Comparison of ENCODE assay signal across 15 cellular contexts in the genomic region with DNA sequence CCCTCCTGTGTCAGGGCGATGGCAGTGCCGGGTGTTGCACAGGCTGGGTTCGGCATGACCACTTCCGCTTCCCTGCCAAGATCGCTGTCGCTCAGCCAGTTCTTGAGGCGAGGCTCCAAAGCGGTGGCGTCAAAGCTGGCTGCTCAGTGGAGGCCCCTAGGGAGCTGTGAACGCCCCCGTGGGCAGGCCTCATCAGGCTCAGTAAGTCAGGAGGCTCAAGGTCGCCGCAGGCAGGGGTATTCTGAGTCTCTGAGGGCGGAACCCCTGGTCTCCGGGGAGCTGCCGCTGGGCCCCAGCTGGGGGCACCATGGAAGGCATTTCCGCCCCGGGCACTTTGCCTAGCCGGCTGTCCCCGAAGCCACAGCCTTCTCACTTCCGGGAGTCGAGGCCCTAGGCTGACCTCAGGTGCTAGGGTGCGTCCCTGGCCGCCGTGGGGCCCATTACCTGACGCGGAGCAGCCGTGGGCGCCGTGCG.
DNase-seq lines count a peak whose midpoint lies in the region; ATAC-seq, FAIRE-seq and TF ChIP-seq lines count a peak whose summit lies in the region.
"Had no signal": no experiment of that assay in that cellular context is flagged by ENCODE, and none has a peak within 500 bp of the region (broad histone marks: within the 10 kb centered on the region; RNA-seq: fewer than 3 reads in every experiment).

No MANE protein-coding gene starts in this region.

- intact Hi-C loops in Panc1 (cut with micrococcal nuclease; ENCODE audit: unreplicated experiment), result no loop called here

- no peak for FAIRE-seq in frontal cortex (lab: Jason Lieb, UNC)
- FAIRE-seq: endometrium had no signal

- H3K9me3 Mint-ChIP-seq in CD4-positive, CD25-positive, alpha-beta regulatory T cell, result peaks cover 0 to 1% (median 0%) of the 10 kb centered on the region in 7 donors

- no peaks in the 10 kb centered on the region for H3K27me3 ChIP-seq in CD4-positive, CD25-positive, alpha-beta regulatory T cell (ENCODE audit: control insufficient read depth, insufficient read depth, low read length)
- H3K27me3 ChIP-seq in Panc1 (ENCODE audit: control insufficient read depth, insufficient read depth, low read length) (no peaks in the 10 kb centered on the region), foreskin keratinocyte (no peaks in the 10 kb centered on the region)
- H3K27me3 ChIP-seq: stomach had no signal

- in situ Hi-C loops in Panc1 (cut with HindIII; ENCODE audit: low pct_unique_long_range_greater_than_20kb, low sequenced_read_pairs), result no loop called here

- H3K27ac ChIP-seq in CD4-positive, CD25-positive, alpha-beta regulatory T cell (ENCODE audit: insufficient read depth, low read length, poor library complexity, severe bottlenecking), result no peak overlapping the region
- H3K27ac ChIP-seq in Panc1 (ENCODE audit: low read length) (peak overlapping the region; percentile 83), foreskin keratinocyte (no peak overlapping the region)
- H3K27ac ChIP-seq: C4-2B, GM23248, stomach had no signal

- POLR2A ChIA-PET in Panc1 (lab: Charles Lee), result no interaction called here

- no peaks in the 10 kb centered on the region for H3K36me3 ChIP-seq in CD4-positive, CD25-positive, alpha-beta regulatory T cell (ENCODE audit: control insufficient read depth, insufficient read depth, low read length)
- no peaks in the 10 kb centered on the region; the same call in 1 of the 2 replicates for H3K36me3 ChIP-seq in Panc1 (ENCODE audit: control insufficient read depth, insufficient read depth, low read length)
- H3K36me3 ChIP-seq: stomach had no signal

- BruUV-seq in Panc1 (replicated peaks; lab: Mats Ljungman, UMichigan), result no TSS peak

- no peaks in the 10 kb centered on the region for H3K4me1 Mint-ChIP-seq in CD4-positive, CD25-positive, alpha-beta regulatory T cell

- no peak overlapping the region for H3K4me3 Mint-ChIP-seq in CD4-positive, CD25-positive, alpha-beta regulatory T cell

- CTCF ChIA-PET in Panc1 (lab: Charles Lee), result no interaction called here

- TF ChIP-seq CTCF in Panc1 (IDR thresholded peaks at IDR 0.05), result no peak
- no peak for TF ChIP-seq CTCF in foreskin keratinocyte (conservative IDR thresholded peaks at IDR 0.05)

- H3K9me3 ChIP-seq in CD4-positive, CD25-positive, alpha-beta regulatory T cell (ENCODE audit: control insufficient read depth in 2 of 2, low read length in 2 of 2), result no peaks in the 10 kb centered on the region
- no peaks in the 10 kb centered on the region for H3K9me3 ChIP-seq in Panc1 (ENCODE audit: control insufficient read depth, insufficient read depth, low read depth, low read length)
- H3K9me3 ChIP-seq: stomach had no signal

- peak in 1 of 3 donors; percentile 15 for DNase-seq in CD4-positive, CD25-positive, alpha-beta regulatory T cell
- DNase-seq in Panc1 (ENCODE audit: low read depth, low spot score) (no peak), foreskin keratinocyte (no peak), ecto neural progenitor cell (ENCODE audit: low spot score) (no peak), frontal cortex (ENCODE audit: low spot score in 2 of 2) (no peak)
- no peak for DNase-seq in effector CD8-positive, alpha-beta T cell (lab: John Stamatoyannopoulos, UW)
- DNase-seq: GM23248, IMR-90, OCI-M1, stomach had no signal

- peak; percentile 20 to 47 for ATAC-seq in CD4-positive, CD25-positive, alpha-beta regulatory T cell (ENCODE audit: low read depth in 2 of 2)
- ATAC-seq in GM21825 (IDR thresholded peaks at IDR 0.05; ENCODE audit: unreplicated experiment) (peak; percentile 68), Panc1 (no peak), foreskin keratinocyte (peak; percentile 10), HG03196 (IDR thresholded peaks at IDR 0.05; ENCODE audit: unreplicated experiment) (no peak)

- peak overlapping the region in 1 of 3 donors; percentile 95 for H3K27ac Mint-ChIP-seq in CD4-positive, CD25-positive, alpha-beta regulatory T cell
- H3K27ac Mint-ChIP-seq: progenitor cell of endocrine pancreas had no signal

- H3K4me1 ChIP-seq in CD4-positive, CD25-positive, alpha-beta regulatory T cell (ENCODE audit: control insufficient read depth, insufficient read depth, low read length, poor library complexity, severe bottlenecking), result no peaks in the 10 kb centered on the region
- H3K4me1 ChIP-seq in Panc1 (ENCODE audit: control insufficient read depth, insufficient read depth, low read length), result peaks cover 15% of the 10 kb centered on the region
- no peaks in the 10 kb centered on the region for H3K4me1 ChIP-seq in foreskin keratinocyte
- H3K4me1 ChIP-seq: stomach had no signal

- H3K27me3 Mint-ChIP-seq in CD4-positive, CD25-positive, alpha-beta regulatory T cell, result no peaks in the 10 kb centered on the region

- peaks cover 4% of the 10 kb centered on the region for H3K36me3 Mint-ChIP-seq in CD4-positive, CD25-positive, alpha-beta regulatory T cell

- H3K4me3 ChIP-seq in CD4-positive, CD25-positive, alpha-beta regulatory T cell (ENCODE audit: low read depth, low read length), result no peak overlapping the region
- no peak overlapping the region for H3K4me3 ChIP-seq in Panc1 (ENCODE audit: low read depth in 2 of 2, low read length in 2 of 2)
- H3K4me3 ChIP-seq: GM23248, stomach had no signal

Comparison
In these comparisons a context has a peak if more than half of its experiments do, and no peak if none do; other contexts are left out.
1. ATAC-seq: peak in CD4-positive, CD25-positive, alpha-beta regulatory T cell (2 of 2), GM21825 (single experiment) and foreskin keratinocyte (single experiment); none in Panc1 (single experiment) and HG03196 (single experiment).